In genomic region chr22:20636075-20636812, GRCh38 we compare ENCODE assay signal across 21 cellular contexts.
A peak's percentile ranks its signal among the peaks of the same experiment; 100 is the strongest.
DNase-seq lines count a peak whose midpoint lies in the region; ATAC-seq, FAIRE-seq and TF ChIP-seq lines count a peak whose summit lies in the region.
"Had no signal": no experiment of that assay in that cellular context is flagged by ENCODE, and none has a peak within 500 bp of the region (broad histone marks: within the 10 kb centered on the region; RNA-seq: fewer than 3 reads in every experiment).

No MANE protein-coding gene starts in this region.

- TF ChIP-seq EP300 in K562 (IDR thresholded peaks at IDR 0.05; ENCODE audit: low read length) (no peak), sigmoid colon (IDR thresholded peaks at IDR 0.05) (no peak)

- DNase-seq in activated effector memory CD4-positive, alpha-beta T cell treated with anti-CD3 and anti-CD28 coated beads, Interleukin-2, amount 50 U/mL, for 16 hours = peak; percentile 56
- DNase-seq in activated effector memory CD4-positive, alpha-beta T cell treated with Interleukin-2 at 50 U/mL for 16 hours = no peak
- DNase-seq in K562 (ENCODE audit: extremely low read depth in 1 of 4, low spot score in 3 of 4) = no peak
- DNase-seq in natural killer cell treated with Interleukin-12 subunit alpha and Interleukin-12 subunit beta and Interleukin-15 and Interleukin-18, amount 100 ng/mL, for 72 hours (ENCODE audit: low spot score) = peak; percentile 18
- DNase-seq in sigmoid colon = peak; percentile 57
- no peak for DNase-seq in naive thymus-derived CD8-positive, alpha-beta T cell
- no peak for DNase-seq in immature natural killer cell
- no peak for DNase-seq in ascending aorta (ENCODE audit: low spot score in 2 of 2)
- DNase-seq: AML-193; Calu3; CD8-positive, alpha-beta T cell; DMS53; DND-41; EL; GM23248 had no signal

- intact Hi-C loops in K562 (cut with micrococcal nuclease) = no loop called here
- intact Hi-C loops in sigmoid colon (cut with DNase I) = no loop called here
- intact Hi-C loops in ascending aorta (cut with DNase I) = no loop called here

- H2AFZ ChIP-seq in K562 (ENCODE audit: low read depth, low read length) = no peak overlapping the region
- H2AFZ ChIP-seq: GM23248 had no signal

- peaks cover 0 to 3% of the 10 kb centered on the region in 2 donors for H3K4me1 Mint-ChIP-seq in natural killer cell treated with Interleukin-12 subunit alpha and Interleukin-12 subunit beta and Interleukin-15 and Interleukin-18, amount 100 ng/mL, for 72 hours (ENCODE audit: low read depth in 2 of 2)
- peaks cover 0 to 3% (median 1%) of the 10 kb centered on the region in 4 donors for H3K4me1 Mint-ChIP-seq in naive thymus-derived CD8-positive, alpha-beta T cell
- peaks cover 0 to 11% of the 10 kb centered on the region in 2 donors for H3K4me1 Mint-ChIP-seq in immature natural killer cell

- H3K27ac Mint-ChIP-seq in natural killer cell treated with Interleukin-12 subunit alpha and Interleukin-12 subunit beta and Interleukin-15 and Interleukin-18, amount 100 ng/mL, for 72 hours = no peak overlapping the region
- H3K27ac Mint-ChIP-seq in naive thymus-derived CD8-positive, alpha-beta T cell = no peak overlapping the region
- no peak overlapping the region for H3K27ac Mint-ChIP-seq in immature natural killer cell
- H3K27ac Mint-ChIP-seq: CD8-positive, alpha-beta T cell had no signal

- peak overlapping the region in 1 of 2 experiments; percentile 29; a peak in 2 of 4 replicates for H3K9ac ChIP-seq in K562 (ENCODE audit: insufficient read depth in 1 of 2, low read depth in 2 of 2, low read length in 2 of 2)
- H3K9ac ChIP-seq: GM23248 had no signal

- peaks cover 3% of the 10 kb centered on the region for H3K9me1 ChIP-seq in K562 (ENCODE audit: control insufficient read depth, insufficient read depth, low read length)

- in situ Hi-C loops in K562 (cut with MboI) = no loop called here

- no peak overlapping the region for H3K4me3 Mint-ChIP-seq in natural killer cell treated with Interleukin-12 subunit alpha and Interleukin-12 subunit beta and Interleukin-15 and Interleukin-18, amount 100 ng/mL, for 72 hours
- H3K4me3 Mint-ChIP-seq in naive thymus-derived CD8-positive, alpha-beta T cell = no peak overlapping the region
- H3K4me3 Mint-ChIP-seq in immature natural killer cell = no peak overlapping the region
- H3K4me3 Mint-ChIP-seq: CD8-positive, alpha-beta T cell had no signal

- H4K20me1 ChIP-seq in K562 (replicated peaks; ENCODE audit: control insufficient read depth, insufficient read depth, low read length) = peaks cover 27% of the 10 kb centered on the region; the same call in 1 of the 2 replicates

- BruUV-seq in K562 (replicated peaks; lab: Mats Ljungman, UMichigan) = no TSS peak

- peaks cover 0 to 6% of the 10 kb centered on the region in 2 donors for H3K27me3 Mint-ChIP-seq in natural killer cell treated with Interleukin-12 subunit alpha and Interleukin-12 subunit beta and Interleukin-15 and Interleukin-18, amount 100 ng/mL, for 72 hours
- H3K27me3 Mint-ChIP-seq in naive thymus-derived CD8-positive, alpha-beta T cell = peaks cover 0 to 8% (median 2%) of the 10 kb centered on the region in 5 donors
- peaks cover 0 to 2% (median 2%) of the 10 kb centered on the region in 3 donors for H3K27me3 Mint-ChIP-seq in immature natural killer cell (ENCODE audit: low read depth in 3 of 3)

- H3K4me1 ChIP-seq in K562 (replicated peaks in 1 of 2; ENCODE audit: control insufficient read depth in 2 of 2, insufficient read depth in 2 of 2, low read length in 2 of 2) (peaks cover 0 to 7% of the 10 kb centered on the region in 2 experiments; a peak in 2 of 5 replicates), sigmoid colon (no peaks in the 10 kb centered on the region), ascending aorta (no peaks in the 10 kb centered on the region)
- H3K4me1 ChIP-seq: A549, HAP-1 had no signal

- H3K27me3 ChIP-seq in K562 (ENCODE audit: control insufficient read depth in 2 of 2, insufficient read depth in 2 of 2, low read length in 2 of 2) (peaks cover 7 to 55% of the 10 kb centered on the region in 2 experiments; a peak in 4 of 5 replicates), sigmoid colon (peaks cover 0 to 21% (median 0%) of the 10 kb centered on the region in 3 donors), ascending aorta (no peaks in the 10 kb centered on the region)

- POLR2A ChIA-PET in K562 (lab: Yijun Ruan, JAX) = interaction anchor here (0.9 to 15.5 kb wide), 6 partner anchors 10 to 27 kb away, joined by 3 to 234 read pairs (median 6); no protein-coding TSS in a partner anchor
- POLR2A ChIA-PET in naive thymus-derived CD8-positive, alpha-beta T cell (lab: Charles Lee) = interaction anchor here (0.6 kb wide), 1 partner anchor 57 kb away, joined by 3 read pairs; no protein-coding TSS in a partner anchor

- TF ChIP-seq RAD21 in K562 (CRISPR knock-in tag; conservative IDR thresholded peaks at IDR 0.05 in 1 of 2, IDR thresholded peaks at IDR 0.05 in 1 of 2) = no peak

- no peaks in the 10 kb centered on the region for H3K79me2 ChIP-seq in K562 (ENCODE audit: control insufficient read depth, insufficient read depth, low read length)

- WGBS in K562 (ENCODE audit: insufficient coverage, low coverage, missing lambda C conversion rate) = 11% methylated on average over 16 of the region's 16 CpGs
- whole genome bisulfite sequencing in sigmoid colon, 2 donors = 84 to 89% methylated on average over 16 of the region's 16 CpGs

- TF ChIP-seq POLR2A in K562 (conservative IDR thresholded peaks at IDR 0.05) (no peak), sigmoid colon (IDR thresholded peaks at IDR 0.05) (no peak)

- no peak for FAIRE-seq in K562 (lab: Jason Lieb, UNC)
- FAIRE-seq: A549, GM12878, GM19239 had no signal

- no peak overlapping the region for H3K4me2 ChIP-seq in K562 (ENCODE audit: insufficient read depth, low read length)
- H3K4me2 ChIP-seq: A549 had no signal

- H3K36me3 Mint-ChIP-seq in natural killer cell treated with Interleukin-12 subunit alpha and Interleukin-12 subunit beta and Interleukin-15 and Interleukin-18, amount 100 ng/mL, for 72 hours = no peaks in the 10 kb centered on the region
- H3K36me3 Mint-ChIP-seq in naive thymus-derived CD8-positive, alpha-beta T cell = no peaks in the 10 kb centered on the region
- H3K36me3 Mint-ChIP-seq in immature natural killer cell = no peaks in the 10 kb centered on the region
- H3K36me3 Mint-ChIP-seq: CD8-positive, alpha-beta T cell had no signal

- H3K27ac ChIP-seq in K562 (ENCODE audit: extremely low read depth, low read depth, low read length) (no peak overlapping the region), sigmoid colon (no peak overlapping the region), ascending aorta (no peak overlapping the region)
- H3K27ac ChIP-seq: 22Rv1, A549, GM23248, HL-60 had no signal

- 0 out of 2 replicates have a peak, but pooled peaks cover 4% of the 10 kb centered on the region for H3K9me3 ChIP-seq in K562 (replicated peaks; ENCODE audit: control insufficient read depth, insufficient read depth, low read depth, low read length)
- H3K9me3 ChIP-seq in sigmoid colon = no peaks in the 10 kb centered on the region
- no peaks in the 10 kb centered on the region for H3K9me3 ChIP-seq in ascending aorta
- H3K9me3 ChIP-seq: A549, HAP-1 had no signal

- TF ChIP-seq CTCF in K562 (IDR thresholded peaks at IDR 0.05 in 2 of 3, conservative IDR thresholded peaks at IDR 0.05 in 1 of 3; ENCODE audit: insufficient read depth in 2 of 3, low read depth in 1 of 3, low read length in 3 of 3) = no peak
- no peak for TF ChIP-seq CTCF in sigmoid colon (IDR thresholded peaks at IDR 0.05)
- TF ChIP-seq CTCF in ascending aorta (IDR thresholded peaks at IDR 0.05) = no peak

- CTCF ChIA-PET in K562 (lab: Yijun Ruan, JAX; ENCODE audit: low intra/inter-chr PET ratio) = interaction anchor here (0.7 kb wide), 1 partner anchor 156 kb away, joined by 3 read pairs; no protein-coding TSS in a partner anchor

- no peaks in the 10 kb centered on the region for H3K9me3 Mint-ChIP-seq in natural killer cell treated with Interleukin-12 subunit alpha and Interleukin-12 subunit beta and Interleukin-15 and Interleukin-18, amount 100 ng/mL, for 72 hours
- H3K9me3 Mint-ChIP-seq in naive thymus-derived CD8-positive, alpha-beta T cell = peaks cover 0 to 3% (median 0%) of the 10 kb centered on the region in 9 donors
- H3K9me3 Mint-ChIP-seq in immature natural killer cell = no peaks in the 10 kb centered on the region
- H3K9me3 Mint-ChIP-seq: CD8-positive, alpha-beta T cell had no signal

- H3K36me3 ChIP-seq in K562 (ENCODE audit: control insufficient read depth, insufficient read depth, low read length) (no peaks in the 10 kb centered on the region), sigmoid colon (no peaks in the 10 kb centered on the region), ascending aorta (no peaks in the 10 kb centered on the region)
- H3K36me3 ChIP-seq: HAP-1 had no signal

- H3K4me3 ChIP-seq in K562 (no peak overlapping the region), sigmoid colon (no peak overlapping the region), ascending aorta (no peak overlapping the region)
- H3K4me3 ChIP-seq: A549, GM12878, GM23248, HAP-1 had no signal

- ATAC-seq in K562 = peak; percentile 3; the same call in 1 of the 3 replicates
- no peak for ATAC-seq in natural killer cell treated with Interleukin-12 subunit alpha and Interleukin-12 subunit beta and Interleukin-15 and Interleukin-18, amount 100 ng/mL, for 72 hours
- ATAC-seq in naive thymus-derived CD8-positive, alpha-beta T cell = no peak
- ATAC-seq: A549; CD8-positive, alpha-beta T cell; GM12878 had no signal

TF ChIP-seq in K562, 482 proteins besides CTCF, POLR2A, EP300 and RAD21 (continues in another document):
- no peak for TF ChIP-seq HMG20A (CRISPR knock-in tag; conservative IDR thresholded peaks at IDR 0.05)

Comparison
In these comparisons a context has a peak if more than half of its experiments do, and no peak if none do; other contexts are left out.
1. DNase-seq: peak in activated effector memory CD4-positive, alpha-beta T cell treated with anti-CD3 and anti-CD28 coated beads, Interleukin-2, amount 50 U/mL, for 16 hours (single experiment), natural killer cell treated with Interleukin-12 subunit alpha and Interleukin-12 subunit beta and Interleukin-15 and Interleukin-18, amount 100 ng/mL, for 72 hours (single experiment) and sigmoid colon (single experiment); none in activated effector memory CD4-positive, alpha-beta T cell treated with Interleukin-2 at 50 U/mL for 16 hours (single experiment), K562 (0 of 4), naive thymus-derived CD8-positive, alpha-beta T cell (0 of 10), immature natural killer cell (0 of 3) and ascending aorta (0 of 2).